35 cellular contexts compared by ENCODE assay signal in the genomic region with DNA sequence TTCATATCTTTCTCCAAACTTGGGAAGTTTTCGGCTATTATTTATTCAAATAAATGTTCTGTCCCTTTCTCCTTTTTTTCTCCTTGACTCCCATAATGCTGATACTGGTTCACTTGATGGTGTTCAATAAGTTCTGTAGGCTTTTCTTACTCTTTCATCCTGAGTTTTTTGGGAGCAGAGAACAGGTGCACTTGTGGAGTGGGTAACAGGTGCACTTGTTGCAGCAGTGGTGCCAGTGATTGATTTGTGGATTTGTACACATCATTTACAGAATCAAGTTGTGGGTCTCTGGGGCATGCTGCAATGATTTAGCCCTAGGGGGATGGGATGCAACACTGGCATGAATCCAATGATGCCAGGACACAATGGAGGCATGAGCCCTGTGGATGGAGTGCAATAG.
"Had no signal": no experiment of that assay in that cellular context is flagged by ENCODE, and none has a peak within 500 bp of the region (broad histone marks: within the 10 kb centered on the region; RNA-seq: fewer than 3 reads in every experiment).

No MANE protein-coding gene starts in this region.

- H3K9me3 ChIP-seq: MG63 had no signal

- H3K4me3 ChIP-seq: MG63 had no signal

- DNase-seq: Karpas-422, Kasumi-1, MG63, MM.1S, MV-4-11, NCI-H1048, NCI-H1092, NCI-H1092 treated with DMSO at 0.1 percent for 48 hours, NCI-H1105, NCI-H1105 treated with DMSO at 0.1 percent for 48 hours, NCI-H1417, NCI-H1417 treated with DMSO at 0.1 percent for 48 hours, NCI-H1436, NCI-H1436 treated with DMSO at 0.1 percent for 48 hours, NCI-H146, NCI-H1694, NCI-H1694 treated with DMSO at 0.1 percent for 48 hours, NCI-H187, NCI-H187 treated with DMSO at 0.1 percent for 48 hours, NCI-H1930, NCI-H2029, NCI-H2029 treated with DMSO at 0.1 percent for 48 hours, NCI-H2081, NCI-H2081 treated with DMSO at 0.1 percent for 48 hours, NCI-H2107, NCI-H2171, NCI-H2171 treated with DMSO at 0.1 percent for 48 hours, NCI-H2227 treated with DMSO at 0.1 percent for 48 hours, NCI-H226, NCI-H345, NCI-H446, NCI-H446 treated with DMSO at 0.1 percent for 48 hours, NCI-H510A, NCI-H510A treated with DMSO at 0.1 percent for 48 hours, NCI-H524 had no signal

- H3K36me3 ChIP-seq: MG63 had no signal
